ENCODE assay signal across 1 cellular context in genomic region chr12:124921200-124922008, GRCh38.
TF ChIP-seq lines count a peak whose summit lies in the region.

No MANE protein-coding gene starts in this region.

TF ChIP-seq in GM12878, 131 proteins besides CTCF, POLR2A, EP300 and RAD21 (continued from another document and continues in another):
- TF ChIP-seq PRDM15 (CRISPR knock-in tag; IDR thresholded peaks at IDR 0.05) (peak; percentile 71; the same call in 1 of the 2 replicates), CREB1 (IDR thresholded peaks at IDR 0.05; ENCODE audit: low read depth) (no peak), RUNX3 (IDR thresholded peaks at IDR 0.05; ENCODE audit: low read length) (no peak), KLF5 (IDR thresholded peaks at IDR 0.05; ENCODE audit: partially characterized antibody) (peak; percentile 96), RELB (IDR thresholded peaks at IDR 0.05; ENCODE audit: low read depth) (peak; percentile 84), ETV6 (conservative IDR thresholded peaks at IDR 0.05 in 1 of 2, IDR thresholded peaks at IDR 0.05 in 1 of 2; ENCODE audit: borderline replicate concordance in 1 of 2, low read depth in 1 of 2) (peak in 1 of 2 experiments; percentile 43; a peak in 2 of 4 replicates), ESRRA (IDR thresholded peaks at IDR 0.05; ENCODE audit: low read length) (no peak), CEBPZ (IDR thresholded peaks at IDR 0.05; ENCODE audit: low read depth, low read length) (no peak), NFIC (IDR thresholded peaks at IDR 0.05; ENCODE audit: low read depth, low read length) (no peak), ZNF622 (IDR thresholded peaks at IDR 0.05) (no peak), KDM1A (IDR thresholded peaks at IDR 0.05; ENCODE audit: borderline replicate concordance) (no peak), MTA3 (IDR thresholded peaks at IDR 0.05; ENCODE audit: borderline replicate concordance, low read length) (no peak), YBX1 (IDR thresholded peaks at IDR 0.05) (no peak), ZBTB40 (IDR thresholded peaks at IDR 0.05; ENCODE audit: borderline replicate concordance) (peak; percentile 76; the same call in 1 of the 2 replicates), BCLAF1 (IDR thresholded peaks at IDR 0.05) (no peak), ATF7 (IDR thresholded peaks at IDR 0.05; ENCODE audit: low read depth) (peak; percentile 85), E2F4 (IDR thresholded peaks at IDR 0.05; ENCODE audit: low read depth, low read length) (no peak), SUZ12 (IDR thresholded peaks at IDR 0.05; ENCODE audit: unreplicated experiment) (no peak), MEF2B (IDR thresholded peaks at IDR 0.05; ENCODE audit: partially characterized antibody, poor library complexity, severe bottlenecking) (peak; percentile 71), FOXM1 (IDR thresholded peaks at IDR 0.05; ENCODE audit: low read depth, low read length) (no peak), BHLHE40 (IDR thresholded peaks at IDR 0.05; ENCODE audit: borderline replicate concordance in 1 of 2, low read depth in 2 of 2, low read length in 1 of 2) (peak; percentile 97 to 98), REST (IDR thresholded peaks at IDR 0.05; ENCODE audit: low read depth, low read length) (peak; percentile 22; the same call in 1 of the 2 replicates), PKNOX1 (IDR thresholded peaks at IDR 0.05) (no peak), MYB (IDR thresholded peaks at IDR 0.05; ENCODE audit: borderline replicate concordance, low read depth, low read length) (0 out of 2 replicates have a peak, but pooled peaks have one; percentile 12), PML (IDR thresholded peaks at IDR 0.05; ENCODE audit: low read length) (no peak), RCOR1 (conservative IDR thresholded peaks at IDR 0.05; ENCODE audit: low read depth, low read length) (peak; percentile 72; the same call in 1 of the 2 replicates), IKZF2 (IDR thresholded peaks at IDR 0.05) (peak; percentile 92 to 94), ZNF24 (IDR thresholded peaks at IDR 0.05) (peak; percentile 99), SREBF1 (IDR thresholded peaks at IDR 0.05; ENCODE audit: low read length) (no peak), PAX5 (IDR thresholded peaks at IDR 0.05; ENCODE audit: borderline replicate concordance, low read depth, low read length) (peak; percentile 98), NFXL1 (IDR thresholded peaks at IDR 0.05; ENCODE audit: borderline replicate concordance) (no peak), FOXK2 (IDR thresholded peaks at IDR 0.05) (peak; percentile 81), CEBPB (IDR thresholded peaks at IDR 0.05; ENCODE audit: borderline replicate concordance in 1 of 2, low read depth in 2 of 2, low read length in 2 of 2) (no peak), BACH1 (IDR thresholded peaks at IDR 0.05; ENCODE audit: borderline replicate concordance) (peak; percentile 77), IKZF1 (conservative IDR thresholded peaks at IDR 0.05) (peak; percentile 95), HDAC2 (IDR thresholded peaks at IDR 0.05) (no peak), PAX8 (IDR thresholded peaks at IDR 0.05) (0 out of 2 replicates have a peak, but pooled peaks have one; percentile 57), DPF2 (IDR thresholded peaks at IDR 0.05) (peak; percentile 95)
